ENCODE assay signal across 2 cellular contexts in genomic region chr16:69465881-69466280, GRCh38.
TF ChIP-seq lines count a peak whose summit lies in the region.

No MANE protein-coding gene starts in this region.

TF ChIP-seq in HepG2, 621 proteins besides CTCF, POLR2A, EP300 and RAD21 (continues in another document):
- TF ChIP-seq ZNF784 (CRISPR knock-in tag; IDR thresholded peaks at IDR 0.05; ENCODE audit: borderline replicate concordance) = no peak
- TF ChIP-seq SKI (IDR thresholded peaks at IDR 0.05; ENCODE audit: partially characterized antibody) = no peak
- TF ChIP-seq ZNF737 (CRISPR knock-in tag; IDR thresholded peaks at IDR 0.05; ENCODE audit: borderline replicate concordance) = no peak
- TF ChIP-seq ZBTB40 (IDR thresholded peaks at IDR 0.05) = no peak
- TF ChIP-seq ZBTB40 (CRISPR knock-in tag; IDR thresholded peaks at IDR 0.05) = no peak
- no peak for TF ChIP-seq ZNF547 (CRISPR knock-in tag; IDR thresholded peaks at IDR 0.05)
- TF ChIP-seq RXRA (CRISPR knock-in tag; IDR thresholded peaks at IDR 0.05) = no peak
- TF ChIP-seq ZBTB20 (CRISPR knock-in tag; IDR thresholded peaks at IDR 0.05; ENCODE audit: borderline replicate concordance, low read depth) = no peak
- TF ChIP-seq TFDP1 (CRISPR knock-in tag; IDR thresholded peaks at IDR 0.05; ENCODE audit: borderline replicate concordance) = peak; percentile 25; the same call in 1 of the 2 replicates
- no peak; the same call in 1 of the 2 replicates for TF ChIP-seq ZNF878 (CRISPR knock-in tag; IDR thresholded peaks at IDR 0.05)
- TF ChIP-seq AHR (CRISPR knock-in tag; IDR thresholded peaks at IDR 0.05) = no peak
- TF ChIP-seq ZNF577 (CRISPR knock-in tag; IDR thresholded peaks at IDR 0.05; ENCODE audit: borderline replicate concordance, low read depth) = no peak
- no peak for TF ChIP-seq ZNF7 (CRISPR knock-in tag; IDR thresholded peaks at IDR 0.05)
- TF ChIP-seq TSC22D2 (CRISPR knock-in tag; IDR thresholded peaks at IDR 0.05; ENCODE audit: borderline replicate concordance) = no peak
- TF ChIP-seq CREM (IDR thresholded peaks at IDR 0.05) = peak; percentile 67
- no peak for TF ChIP-seq CREM (CRISPR knock-in tag; IDR thresholded peaks at IDR 0.05)

TF ChIP-seq in WTC11, 78 proteins besides CTCF, POLR2A, EP300 and RAD21 (continued from another document):
- TF ChIP-seq FOXP4 (CRISPR knock-in tag; IDR thresholded peaks at IDR 0.05) (no peak), GTF2I (CRISPR knock-in tag; conservative IDR thresholded peaks at IDR 0.05) (no peak), FOXP1 (CRISPR knock-in tag; IDR thresholded peaks at IDR 0.05; ENCODE audit: borderline replicate concordance) (no peak), MAX (CRISPR knock-in tag; IDR thresholded peaks at IDR 0.05) (no peak), JUN (CRISPR knock-in tag; IDR thresholded peaks at IDR 0.05) (no peak), ATF1 (CRISPR knock-in tag; IDR thresholded peaks at IDR 0.05) (no peak), GABPB1 (CRISPR knock-in tag; IDR thresholded peaks at IDR 0.05) (no peak), ZBTB43 (CRISPR knock-in tag; IDR thresholded peaks at IDR 0.05) (no peak), CBFB (CRISPR knock-in tag; IDR thresholded peaks at IDR 0.05; ENCODE audit: low read depth) (no peak), ZNF281 (CRISPR knock-in tag; IDR thresholded peaks at IDR 0.05) (no peak), ZBTB21 (CRISPR knock-in tag; IDR thresholded peaks at IDR 0.05; ENCODE audit: borderline replicate concordance) (no peak), NFYB (CRISPR knock-in tag; conservative IDR thresholded peaks at IDR 0.05; ENCODE audit: low read depth) (no peak)
